Comparison of ENCODE assay signal across 25 cellular contexts in genomic region chr2:28428486-28428885, GRCh38. TPM values are rescaled to one million over a fixed set of nuclear protein-coding genes. Genes with fewer than 3 reads are reported as not detected.
A peak's percentile ranks its signal among the peaks of the same experiment; 100 is the strongest.
DNase-seq lines count a peak whose midpoint lies in the region; ATAC-seq, FAIRE-seq and TF ChIP-seq lines count a peak whose summit lies in the region.
"Had no signal": no experiment of that assay in that cellular context is flagged by ENCODE, and none has a peak within 500 bp of the region (broad histone marks: within the 10 kb centered on the region; RNA-seq: fewer than 3 reads in every experiment).

No MANE protein-coding gene starts in this region.

- TF ChIP-seq EP300 in A549 (IDR thresholded peaks at IDR 0.05): no peak

- no peak for FAIRE-seq in A549 (lab: Jason Lieb, UNC)
- FAIRE-seq: GM12892 had no signal

- TF ChIP-seq RAD21 in A549 (conservative IDR thresholded peaks at IDR 0.05 in 1 of 2, IDR thresholded peaks at IDR 0.05 in 1 of 2): no peak

- DNase-seq in A549 (ENCODE audit: low read depth in 1 of 2, low spot score in 1 of 2) (no peak), EH (ENCODE audit: low read depth) (peak; percentile 64), RWPE1 (ENCODE audit: low spot score) (no peak), fibroblast of peridontal ligament (ENCODE audit: extremely low read depth) (peak; percentile 64), GOT3 (lab: John Stamatoyannopoulos, UW) (no peak), HPDE6-E6E7 (ENCODE audit: extremely low spot score) (no peak)
- DNase-seq in activated CD8-positive, alpha-beta memory T cell treated with anti-CD3 and anti-CD28 coated beads, Interleukin-2, amount 50 U/mL, for 4 hours: no peak
- DNase-seq: 8988T; AML-193; Caco-2; CD4-positive, alpha-beta memory T cell; DMS 273 treated with DMSO at 0.1 percent for 48 hours; DMS79; H9; NCI-H1048; NCI-H1417; NCI-H1694; NCI-H2029 treated with DMSO at 0.1 percent for 48 hours; NCI-H446 treated with DMSO at 0.1 percent for 48 hours; NCI-H526; SHP77 treated with DMSO at 0.1 percent for 48 hours had no signal

- H3K4me2 ChIP-seq in A549: no peak overlapping the region

- H3K27ac ChIP-seq in A549 (peak overlapping the region; percentile 22 to 72; a peak in 3 of 6 replicates), RWPE1 (peak overlapping the region; percentile 50)
- H3K27ac ChIP-seq: SK-N-MC had no signal

- ATAC-seq in A549 (no peak), GM21528 (IDR thresholded peaks at IDR 0.05; ENCODE audit: low FRiP score, unreplicated experiment) (no peak)

- peaks cover 8% of the 10 kb centered on the region; the same call in 2 of the 3 replicates for H3K9me3 ChIP-seq in A549

- WGBS in A549 (ENCODE audit: missing lambda C conversion rate): 82% methylated on average over 3 of the region's 3 CpGs

- TF ChIP-seq CTCF in A549 (IDR thresholded peaks at IDR 0.05) (no peak), RWPE1 (conservative IDR thresholded peaks at IDR 0.05; ENCODE audit: low read depth) (no peak)

- CTCF ChIA-PET in A549 (lab: Yijun Ruan, JAX): interaction anchor here (0.7 to 2.7 kb wide), 6 partner anchors 10 to 705 kb away, joined by 3 to 17 read pairs (median 4); no protein-coding TSS in a partner anchor
- CTCF ChIA-PET in RWPE1 (lab: Yijun Ruan, JAX): interaction anchor here (0.6 kb wide), 1 partner anchor 8 kb away, joined by 3 read pairs; no protein-coding TSS in a partner anchor

- H3K4me1 ChIP-seq in A549: peaks cover 24% of the 10 kb centered on the region; the same call in 2 of the 3 replicates
- H3K4me1 ChIP-seq: Caco-2 had no signal

- no peak for TF ChIP-seq POLR2A in A549 (IDR thresholded peaks at IDR 0.05; ENCODE audit: low read length)

- POLR2A ChIA-PET in A549 (lab: Yijun Ruan, JAX) (no interaction called here), RWPE1 (lab: Yijun Ruan, JAX; ENCODE audit: low non-redundant PET) (no interaction called here)

- no peak overlapping the region for H3K4me3 ChIP-seq in A549
- H3K4me3 ChIP-seq: BLaER1 treated with 17β-estradiol and CSF1 and Interleukin-3, amounts not matched to agents 10 nM and 100 nM; SK-N-MC had no signal

TF ChIP-seq in A549, 52 proteins besides CTCF, POLR2A, EP300 and RAD21:
- peak; percentile 56 for TF ChIP-seq MAFK (IDR thresholded peaks at IDR 0.05; ENCODE audit: partially characterized antibody)
- TF ChIP-seq RCOR1 (IDR thresholded peaks at IDR 0.05; ENCODE audit: low read depth, low read length): no peak

RNA-seq across cellular contexts. Expression of gene FOSL2, which starts 35.8 kb away (rescaled TPM):
- polyA plus RNA-seq in A549 (2011; rRNA removed): 45.7 and 50.6 TPM in 2 replicates
- 26.7 and 37.2 TPM in 2 replicates for polyA plus RNA-seq in A549 (2012; cell fraction: cytosol; rRNA removed)
- 89.7 and 95.0 TPM in 2 replicates for polyA plus RNA-seq in A549 (2012; cell fraction: nucleus; rRNA removed)
- polyA plus RNA-seq in A549 (2017; fragmentation: RNase III; extraction: RNeasy Plus Mini Kit Qiagen cat#74134 plus additional on column Dnase treatment): 68.1 to 73.4 TPM (median 69.0 TPM) in 3 replicates
- polyA minus RNA-seq in A549 (2011; rRNA and poly(A)+ RNA removed): 86.7 and 103 TPM in 2 replicates

Comparison
In these comparisons a context has a peak if more than half of its experiments do, and no peak if none do; other contexts are left out.
1. DNase-seq: peak in EH (single experiment) and fibroblast of peridontal ligament (single experiment); none in A549 (0 of 2), RWPE1 (single experiment), GOT3 (single experiment), HPDE6-E6E7 (single experiment) and activated CD8-positive, alpha-beta memory T cell treated with anti-CD3 and anti-CD28 coated beads, Interleukin-2, amount 50 U/mL, for 4 hours (single experiment).